Comparison of ENCODE assay signal across 9 cellular contexts in genomic region chr7:26195182-26195581, GRCh38. TPM values are rescaled to one million over a fixed set of nuclear protein-coding genes. Genes with fewer than 3 reads are reported as not detected.
DNase-seq lines count a peak whose midpoint lies in the region; ATAC-seq lines count a peak whose summit lies in the region.
"Had no signal": no experiment of that assay in that cellular context is flagged by ENCODE, and none has a peak within 500 bp of the region (broad histone marks: within the 10 kb centered on the region; RNA-seq: fewer than 3 reads in every experiment).

No MANE protein-coding gene starts in this region.

- ATAC-seq in activated naive CD8-positive, alpha-beta T cell treated with anti-CD3 and anti-CD28 coated beads, Interleukin-2, amount 10 ng/mL, durations not matched to agents 7 days and 5 days (ENCODE audit: low read depth): no peak
- peak in 1 of 2 donors; percentile 0 for ATAC-seq in naive thymus-derived CD8-positive, alpha-beta T cell

- H3K36me3 ChIP-seq in CD8-positive, alpha-beta memory T cell (ENCODE audit: insufficient read depth, low read length): peaks cover 83% of the 10 kb centered on the region
- H3K36me3 ChIP-seq in HUES48 (ENCODE audit: control insufficient read depth, insufficient read depth, low read length) (peaks cover 97% of the 10 kb centered on the region), HAP-1 (replicated peaks) (peaks cover 95% of the 10 kb centered on the region)

- H3K27ac ChIP-seq in CD8-positive, alpha-beta memory T cell (ENCODE audit: low read depth, low read length): no peak overlapping the region
- no peak overlapping the region for H3K27ac ChIP-seq in HUES48 (ENCODE audit: low read depth, low read length)

- H3K27me3 ChIP-seq in CD8-positive, alpha-beta memory T cell (ENCODE audit: insufficient read depth, low read length, poor library complexity, severe bottlenecking): no peaks in the 10 kb centered on the region
- no peaks in the 10 kb centered on the region for H3K27me3 ChIP-seq in HUES48 (ENCODE audit: control insufficient read depth, insufficient read depth, low read length)
- no peaks in the 10 kb centered on the region for H3K27me3 ChIP-seq in HAP-1 (ENCODE audit: low read depth)

- peaks cover 73% of the 10 kb centered on the region for H3K4me1 ChIP-seq in CD8-positive, alpha-beta memory T cell (ENCODE audit: insufficient read depth, low read length)
- H3K4me1 ChIP-seq in HUES48 (ENCODE audit: control insufficient read depth, insufficient read depth, low read length) (peaks cover 21% of the 10 kb centered on the region; the same call in 1 of the 2 replicates), HAP-1 (peaks cover 15% of the 10 kb centered on the region)

- H3K36me3 Mint-ChIP-seq in CD8-positive, alpha-beta memory T cell: peaks cover 48 to 96% (median 69%) of the 10 kb centered on the region in 3 donors
- H3K36me3 Mint-ChIP-seq in activated naive CD8-positive, alpha-beta T cell treated with anti-CD3 and anti-CD28 coated beads, Interleukin-2, amount 10 ng/mL, durations not matched to agents 7 days and 5 days: peaks cover 85% of the 10 kb centered on the region
- peaks cover 57 to 96% (median 75%) of the 10 kb centered on the region in 3 donors for H3K36me3 Mint-ChIP-seq in naive thymus-derived CD8-positive, alpha-beta T cell

- POLR2A ChIA-PET in CD8-positive, alpha-beta memory T cell (lab: Charles Lee): interaction anchor here (0.6 to 2.9 kb wide), 16 partner anchors 9 to 879 kb away, joined by 3 to 19 read pairs (median 5); partner anchors contain the start of gene NFE2L3
- POLR2A ChIA-PET in activated naive CD8-positive, alpha-beta T cell treated with anti-CD3 and anti-CD28 coated beads, Interleukin-2, amount 10 ng/mL, durations not matched to agents 7 days and 5 days (lab: Charles Lee): interaction anchor here (0.6 to 5.2 kb wide), 16 partner anchors 9 to 337 kb away, joined by 3 to 37 read pairs (median 5); partner anchors contain the start of gene NFE2L3
- POLR2A ChIA-PET in naive thymus-derived CD8-positive, alpha-beta T cell (lab: Charles Lee): interaction anchor here (0.6 to 9.8 kb wide), 11 partner anchors 8 to 150 kb away, joined by 3 to 184 read pairs (median 6); partner anchors contain the start of gene NFE2L3

- no peaks in the 10 kb centered on the region for H3K9me3 ChIP-seq in CD8-positive, alpha-beta memory T cell (ENCODE audit: low read length)
- H3K9me3 ChIP-seq in HUES48 (ENCODE audit: control insufficient read depth, insufficient read depth, low read length): no peaks in the 10 kb centered on the region
- H3K9me3 ChIP-seq in HAP-1: no peaks in the 10 kb centered on the region

- H3K9me3 Mint-ChIP-seq in CD8-positive, alpha-beta memory T cell: peaks cover 0 to 2% (median 0%) of the 10 kb centered on the region in 5 donors
- H3K9me3 Mint-ChIP-seq in activated naive CD8-positive, alpha-beta T cell treated with anti-CD3 and anti-CD28 coated beads, Interleukin-2, amount 10 ng/mL, durations not matched to agents 7 days and 5 days: no peaks in the 10 kb centered on the region
- peaks cover 0 to 2% (median 0%) of the 10 kb centered on the region in 9 donors for H3K9me3 Mint-ChIP-seq in naive thymus-derived CD8-positive, alpha-beta T cell

- H3K4me3 Mint-ChIP-seq in CD8-positive, alpha-beta memory T cell: peak overlapping the region; percentile 77 to 99 (median 82)
- peak overlapping the region; percentile 84 for H3K4me3 Mint-ChIP-seq in activated naive CD8-positive, alpha-beta T cell treated with anti-CD3 and anti-CD28 coated beads, Interleukin-2, amount 10 ng/mL, durations not matched to agents 7 days and 5 days
- H3K4me3 Mint-ChIP-seq in naive thymus-derived CD8-positive, alpha-beta T cell: peak overlapping the region; percentile 13 to 99 (median 78)

- H3K4me3 ChIP-seq in CD8-positive, alpha-beta memory T cell (ENCODE audit: low read length): peak overlapping the region; percentile 38
- peak overlapping the region; percentile 82; the same call in 1 of the 2 replicates for H3K4me3 ChIP-seq in HUES48 (ENCODE audit: low read depth, low read length)
- no peak overlapping the region for H3K4me3 ChIP-seq in HAP-1

- in situ Hi-C loops in HAP-1 (cut with MboI; ENCODE audit: low sequenced_read_pairs): loop anchor here (25.0 kb wide), 1 partner anchor 308 kb away; no protein-coding TSS in a partner anchor

- H3K27me3 Mint-ChIP-seq in CD8-positive, alpha-beta memory T cell: peaks cover 0 to 7% of the 10 kb centered on the region in 2 donors
- no peaks in the 10 kb centered on the region for H3K27me3 Mint-ChIP-seq in activated naive CD8-positive, alpha-beta T cell treated with anti-CD3 and anti-CD28 coated beads, Interleukin-2, amount 10 ng/mL, durations not matched to agents 7 days and 5 days
- peaks cover 0 to 4% (median 0%) of the 10 kb centered on the region in 5 donors for H3K27me3 Mint-ChIP-seq in naive thymus-derived CD8-positive, alpha-beta T cell

- CTCF ChIA-PET in CD8-positive, alpha-beta memory T cell (lab: Charles Lee): interaction anchor here (1.1 to 10.1 kb wide), 7 partner anchors 15 to 116 kb away, joined by 3 to 94 read pairs (median 6); partner anchors contain the start of gene NFE2L3

- H3K4me1 Mint-ChIP-seq in CD8-positive, alpha-beta memory T cell: peaks cover 75 to 83% (median 79%) of the 10 kb centered on the region in 3 donors
- H3K4me1 Mint-ChIP-seq in activated naive CD8-positive, alpha-beta T cell treated with anti-CD3 and anti-CD28 coated beads, Interleukin-2, amount 10 ng/mL, durations not matched to agents 7 days and 5 days: peaks cover 68% of the 10 kb centered on the region
- peaks cover 45 to 76% (median 72%) of the 10 kb centered on the region in 4 donors for H3K4me1 Mint-ChIP-seq in naive thymus-derived CD8-positive, alpha-beta T cell

- no peak for DNase-seq in CD8-positive, alpha-beta memory T cell
- DNase-seq in activated naive CD8-positive, alpha-beta T cell treated with anti-CD3 and anti-CD28 coated beads, Interleukin-2, amount 10 ng/mL, durations not matched to agents 7 days and 5 days: no peak
- no peak for DNase-seq in naive thymus-derived CD8-positive, alpha-beta T cell
- no peak for DNase-seq in GF-D8 (lab: John Stamatoyannopoulos, UW)
- DNase-seq in NCI-H2081 treated with DMSO at 0.1 percent for 48 hours (lab: John Stamatoyannopoulos, UW): no peak
- DNase-seq in HAP-1 (ENCODE audit: low spot score in 2 of 2): no peak
- no peak for DNase-seq in NCI-H526 (lab: John Stamatoyannopoulos, UW)
- DNase-seq: NCI-H69 had no signal

- H3K9ac ChIP-seq in HUES48 (ENCODE audit: low read depth, low read length): no peak overlapping the region

- peak overlapping the region; percentile 63 to 93 (median 83) for H3K27ac Mint-ChIP-seq in CD8-positive, alpha-beta memory T cell
- H3K27ac Mint-ChIP-seq in activated naive CD8-positive, alpha-beta T cell treated with anti-CD3 and anti-CD28 coated beads, Interleukin-2, amount 10 ng/mL, durations not matched to agents 7 days and 5 days: peak overlapping the region; percentile 63
- peak overlapping the region in 7 of 10 donors; percentile 9 to 90 (median 79) for H3K27ac Mint-ChIP-seq in naive thymus-derived CD8-positive, alpha-beta T cell

RNA-seq across cellular contexts. Expression of gene HNRNPA2B1, which starts 5.4 kb away (rescaled TPM):
- total RNA-seq in CD8-positive, alpha-beta memory T cell: 100 to 1,000 TPM; 950 to 966 TPM
- polyA plus RNA-seq in CD8-positive, alpha-beta memory T cell: 742 TPM
- total RNA-seq in activated naive CD8-positive, alpha-beta T cell treated with anti-CD3 and anti-CD28 coated beads, Interleukin-2, amount 10 ng/mL, durations not matched to agents 7 days and 5 days: 100 to 1,000 TPM; 653 to 667 TPM
- total RNA-seq in naive thymus-derived CD8-positive, alpha-beta T cell: 100 to 1,000 TPM; 504 to 555 TPM
- 100 to 1,000 TPM; 506 to 789 (median 577) TPM for polyA plus RNA-seq in naive thymus-derived CD8-positive, alpha-beta T cell

RNA-seq across cellular contexts. Expression of gene CBX3, which starts 6.4 kb away (rescaled TPM):
- 100 to 1,000 TPM; 293 to 296 TPM for total RNA-seq in CD8-positive, alpha-beta memory T cell
- 107 TPM for polyA plus RNA-seq in CD8-positive, alpha-beta memory T cell
- 100 to 1,000 TPM; 227 to 235 TPM for total RNA-seq in activated naive CD8-positive, alpha-beta T cell treated with anti-CD3 and anti-CD28 coated beads, Interleukin-2, amount 10 ng/mL, durations not matched to agents 7 days and 5 days
- total RNA-seq in naive thymus-derived CD8-positive, alpha-beta T cell: 100 to 1,000 TPM; 197 to 205 TPM
- 100 to 1,000 TPM; 105 to 114 (median 113) TPM for polyA plus RNA-seq in naive thymus-derived CD8-positive, alpha-beta T cell

RNA-seq across cellular contexts. Expression of gene NFE2L3, which starts 43.2 kb away (rescaled TPM):
- total RNA-seq in CD8-positive, alpha-beta memory T cell: 10 to 100 TPM; 43.5 to 47.4 TPM
- 6.5 TPM for polyA plus RNA-seq in CD8-positive, alpha-beta memory T cell
- total RNA-seq in activated naive CD8-positive, alpha-beta T cell treated with anti-CD3 and anti-CD28 coated beads, Interleukin-2, amount 10 ng/mL, durations not matched to agents 7 days and 5 days: 10 to 100 TPM in 1 of 2 experiments, 1 to 10 TPM in 1; 10.0 to 10.3 TPM
- total RNA-seq in naive thymus-derived CD8-positive, alpha-beta T cell: 1 to 10 TPM; 2.1 to 3.6 TPM
- 1 to 10 TPM; 1.4 to 4.3 (median 2.9) TPM for polyA plus RNA-seq in naive thymus-derived CD8-positive, alpha-beta T cell
